ENCODE assay signal across 8 cellular contexts in the genomic region with DNA sequence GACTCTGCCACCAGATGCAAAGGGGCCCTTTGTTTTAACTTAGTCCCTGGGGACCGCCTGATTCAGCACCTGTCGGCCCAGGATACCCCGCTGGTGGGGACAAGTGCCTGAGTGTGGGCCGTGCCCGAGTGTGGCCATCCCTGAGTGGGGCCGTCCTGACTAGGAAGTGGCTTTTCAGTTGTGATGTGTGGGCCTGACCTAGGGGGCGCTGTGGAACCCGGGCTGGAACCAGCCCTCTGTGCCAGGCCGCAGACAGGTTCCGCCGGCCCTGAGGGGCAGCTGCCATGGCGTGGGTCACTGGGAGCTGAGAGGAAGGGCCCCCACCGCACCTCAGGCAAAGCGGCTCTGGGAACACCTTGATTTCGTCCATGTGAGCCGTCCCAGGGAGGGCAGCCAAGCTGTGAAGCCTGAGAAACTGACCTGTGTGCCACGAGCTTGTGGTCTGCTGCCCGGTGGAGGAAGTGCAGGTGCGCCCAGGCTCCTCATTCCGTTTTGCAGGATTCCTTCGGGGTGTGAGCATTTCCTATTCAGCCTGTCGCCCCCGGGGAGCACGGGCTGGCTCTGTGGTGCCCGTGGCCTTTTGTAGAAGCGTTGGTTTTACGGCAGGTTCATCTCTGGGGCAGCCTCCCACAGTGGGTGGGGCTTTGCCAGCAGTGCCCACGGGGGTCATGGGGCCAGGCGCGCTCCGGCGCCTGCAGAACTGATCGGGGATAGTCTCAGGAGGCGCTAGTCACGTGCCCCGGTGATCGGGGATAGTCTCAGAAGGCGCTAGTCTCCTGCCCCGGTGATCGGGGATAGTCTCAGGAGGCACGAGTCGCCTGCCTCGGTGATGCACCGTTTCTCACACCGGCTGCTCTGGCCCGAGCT. TPM values are rescaled to one million over a fixed set of nuclear protein-coding genes. Genes with fewer than 3 reads are reported as not detected.
DNase-seq lines count a peak whose midpoint lies in the region; ATAC-seq and TF ChIP-seq lines count a peak whose summit lies in the region.

No MANE protein-coding gene starts in this region.

- TF ChIP-seq CTCF in AG10803 (conservative IDR thresholded peaks at IDR 0.05; ENCODE audit: low read length): peak; percentile 55
- TF ChIP-seq CTCF in cardiac muscle cell (IDR thresholded peaks at IDR 0.05; ENCODE audit: low read depth, low read length): peak; percentile 72

- peaks cover 3% of the 10 kb centered on the region for H3K27me3 ChIP-seq in cardiac muscle cell

- H3K36me3 ChIP-seq in cardiac muscle cell: peaks cover 32% of the 10 kb centered on the region

- H3K4me3 ChIP-seq in AG10803 (ENCODE audit: low read length) (peak overlapping the region; percentile 27), cardiac muscle cell (no peak overlapping the region)

- peaks cover 20% of the 10 kb centered on the region for H3K4me1 ChIP-seq in cardiac muscle cell (ENCODE audit: low read depth)

- DNase-seq in AG10803 (ENCODE audit: low read depth) (no peak), GOT3 (lab: John Stamatoyannopoulos, UW) (peak; percentile 30), cardiac muscle cell (ENCODE audit: low read depth in 1 of 2, low spot score in 1 of 2) (peak; percentile 48 to 53), sciatic nerve (ENCODE audit: low spot score) (peak; percentile 74), globus pallidus (ENCODE audit: low spot score) (no peak)
- peak; percentile 81 for DNase-seq in activated effector memory CD4-positive, alpha-beta T cell treated with anti-CD3 and anti-CD28 coated beads, Interleukin-2, amount 50 U/mL, for 16 hours

- intact Hi-C loops in sciatic nerve (cut with DNase I): no loop called here

- no peaks in the 10 kb centered on the region for H3K9me3 ChIP-seq in cardiac muscle cell (ENCODE audit: low read depth)

- H3K27ac ChIP-seq in cardiac muscle cell: peak overlapping the region; percentile 12

- ATAC-seq in sciatic nerve: peak; percentile 32
- ATAC-seq in GM19328 (IDR thresholded peaks at IDR 0.05; ENCODE audit: unreplicated experiment): no peak

TF ChIP-seq in PFSK-1, 5 proteins besides CTCF, POLR2A, EP300 and RAD21:
- no peak; the same call in 1 of the 2 replicates for TF ChIP-seq SIN3A (IDR thresholded peaks at IDR 0.05; ENCODE audit: borderline replicate concordance, insufficient read depth, low read length)
- TF ChIP-seq TAF1 (IDR thresholded peaks at IDR 0.05; ENCODE audit: borderline replicate concordance, insufficient read depth, low read length): no peak
- peak; percentile 25 for TF ChIP-seq POLR2AphosphoS5 (IDR thresholded peaks at IDR 0.05; ENCODE audit: low read depth, low read length)
- TF ChIP-seq FOXP2 (optimal IDR thresholded peaks at IDR 0.05; ENCODE audit: borderline replicate concordance, extremely low read depth, extremely low read length, insufficient read depth): no peak
- TF ChIP-seq, protein P1, sequence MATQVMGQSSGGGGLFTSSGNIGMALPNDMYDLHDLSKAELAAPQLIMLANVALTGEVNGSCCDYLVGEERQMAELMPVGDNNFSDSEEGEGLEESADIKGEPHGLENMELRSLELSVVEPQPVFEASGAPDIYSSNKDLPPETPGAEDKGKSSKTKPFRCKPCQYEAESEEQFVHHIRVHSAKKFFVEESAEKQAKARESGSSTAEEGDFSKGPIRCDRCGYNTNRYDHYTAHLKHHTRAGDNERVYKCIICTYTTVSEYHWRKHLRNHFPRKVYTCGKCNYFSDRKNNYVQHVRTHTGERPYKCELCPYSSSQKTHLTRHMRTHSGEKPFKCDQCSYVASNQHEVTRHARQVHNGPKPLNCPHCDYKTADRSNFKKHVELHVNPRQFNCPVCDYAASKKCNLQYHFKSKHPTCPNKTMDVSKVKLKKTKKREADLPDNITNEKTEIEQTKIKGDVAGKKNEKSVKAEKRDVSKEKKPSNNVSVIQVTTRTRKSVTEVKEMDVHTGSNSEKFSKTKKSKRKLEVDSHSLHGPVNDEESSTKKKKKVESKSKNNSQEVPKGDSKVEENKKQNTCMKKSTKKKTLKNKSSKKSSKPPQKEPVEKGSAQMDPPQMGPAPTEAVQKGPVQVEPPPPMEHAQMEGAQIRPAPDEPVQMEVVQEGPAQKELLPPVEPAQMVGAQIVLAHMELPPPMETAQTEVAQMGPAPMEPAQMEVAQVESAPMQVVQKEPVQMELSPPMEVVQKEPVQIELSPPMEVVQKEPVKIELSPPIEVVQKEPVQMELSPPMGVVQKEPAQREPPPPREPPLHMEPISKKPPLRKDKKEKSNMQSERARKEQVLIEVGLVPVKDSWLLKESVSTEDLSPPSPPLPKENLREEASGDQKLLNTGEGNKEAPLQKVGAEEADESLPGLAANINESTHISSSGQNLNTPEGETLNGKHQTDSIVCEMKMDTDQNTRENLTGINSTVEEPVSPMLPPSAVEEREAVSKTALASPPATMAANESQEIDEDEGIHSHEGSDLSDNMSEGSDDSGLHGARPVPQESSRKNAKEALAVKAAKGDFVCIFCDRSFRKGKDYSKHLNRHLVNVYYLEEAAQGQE (IDR thresholded peaks at IDR 0.05; ENCODE audit: insufficient read depth in 1 of 2, low read depth in 2 of 2, low read length in 2 of 2): no peak
TF ChIP-seq in PFSK-1: peak in this region for 1.

RNA-seq across cellular contexts. Expression of a gene that starts 5.3 kb away (rescaled TPM):
- 6,865 TPM for polyA plus RNA-seq in PFSK-1 (2012; ENCODE audit: insufficient read length, low read depth)
- total RNA-seq in cardiac muscle cell (4,932 and 5,939 TPM in 2 replicates), sciatic nerve (1,500 TPM)
- polyA plus RNA-seq in cardiac muscle cell: 1,293 and 1,556 TPM in 2 replicates

RNA-seq across cellular contexts. Expression of a gene that starts 9.8 kb away (rescaled TPM):
- not detected for polyA plus RNA-seq in PFSK-1 (2012; ENCODE audit: insufficient read length, low read depth)
- total RNA-seq in cardiac muscle cell (0.88 and 2.2 TPM in 2 replicates), sciatic nerve (not detected)
- 1.6 and 7.0 TPM in 2 replicates for polyA plus RNA-seq in cardiac muscle cell

RNA-seq across cellular contexts. Expression of a gene that starts 47.7 kb away (rescaled TPM):
- polyA plus RNA-seq in PFSK-1 (2012; ENCODE audit: insufficient read length, low read depth): 2.2 TPM
- total RNA-seq in cardiac muscle cell: 0.78 and 2.2 TPM in 2 replicates
- polyA plus RNA-seq in cardiac muscle cell: 0.64 and 2.1 TPM in 2 replicates
- total RNA-seq in sciatic nerve: not detected

RNA-seq across cellular contexts. Expression of a gene that starts 57.5 kb away (rescaled TPM):
- polyA plus RNA-seq in PFSK-1 (2012; ENCODE audit: insufficient read length, low read depth): 91.3 TPM
- total RNA-seq in cardiac muscle cell (173 and 248 TPM in 2 replicates), sciatic nerve (104 TPM)
- polyA plus RNA-seq in cardiac muscle cell: 99.1 and 110 TPM in 2 replicates

Comparison
In these comparisons a context has a peak if more than half of its experiments do, and no peak if none do; other contexts are left out.
1. DNase-seq: peak in GOT3 (single experiment), activated effector memory CD4-positive, alpha-beta T cell treated with anti-CD3 and anti-CD28 coated beads, Interleukin-2, amount 50 U/mL, for 16 hours (single experiment), cardiac muscle cell (2 of 2) and sciatic nerve (single experiment); none in AG10803 (single experiment) and globus pallidus (single experiment).